ENCODE assay signal across 1 cellular context in genomic region chr6:146912730-146913680, GRCh38.
TF ChIP-seq lines count a peak whose summit lies in the region.

No MANE protein-coding gene starts in this region.

TF ChIP-seq in GM23338, 12 proteins besides CTCF, POLR2A, EP300 and RAD21 (continued from another document):
- no peak for TF ChIP-seq REST (IDR thresholded peaks at IDR 0.05; ENCODE audit: unreplicated experiment)
- TF ChIP-seq NANOG (IDR thresholded peaks at IDR 0.05; ENCODE audit: borderline replicate concordance) = no peak
- no peak for TF ChIP-seq EZH2phosphoT487 (IDR thresholded peaks at IDR 0.05; ENCODE audit: unreplicated experiment)
- no peak for TF ChIP-seq ETS1 (IDR thresholded peaks at IDR 0.05)
- no peak for TF ChIP-seq STAT1 (IDR thresholded peaks at IDR 0.05; ENCODE audit: unreplicated experiment)
- TF ChIP-seq ZNF331 (CRISPR knock-in tag; IDR thresholded peaks at IDR 0.05; ENCODE audit: low read depth) = no peak
- TF ChIP-seq JUNB (IDR thresholded peaks at IDR 0.05; ENCODE audit: unreplicated experiment) = no peak
- no peak for TF ChIP-seq POLR2AphosphoS5 (IDR thresholded peaks at IDR 0.05; ENCODE audit: low read depth)
